8 cellular contexts compared by ENCODE assay signal in genomic region chr3:14126017-14126902, GRCh38. TPM values are rescaled to one million over a fixed set of nuclear protein-coding genes. Genes with fewer than 3 reads are reported as not detected.
DNase-seq lines count a peak whose midpoint lies in the region; ATAC-seq and TF ChIP-seq lines count a peak whose summit lies in the region.

No MANE protein-coding gene starts in this region.

- H3K27me3 Mint-ChIP-seq in Caco-2 (ENCODE audit: insufficient read depth, unreplicated experiment) = no peaks in the 10 kb centered on the region

- ATAC-seq in Panc1 (no peak), GM18867 (IDR thresholded peaks at IDR 0.05; ENCODE audit: unreplicated experiment) (no peak), sciatic nerve (no peak)

- TF ChIP-seq CTCF in Caco-2 (IDR thresholded peaks at IDR 0.05; ENCODE audit: insufficient read depth in 1 of 2, low read depth in 1 of 2, low read length in 1 of 2, severe bottlenecking in 1 of 2, unreplicated experiment in 1 of 2) (no peak), Panc1 (IDR thresholded peaks at IDR 0.05) (no peak), epithelial cell of esophagus (IDR thresholded peaks at IDR 0.05; ENCODE audit: insufficient read depth, low read depth, low read length, missing control alignments) (no peak), ovary (IDR thresholded peaks at IDR 0.05) (no peak)

- H3K9me3 ChIP-seq in Caco-2 = no peaks in the 10 kb centered on the region
- no peaks in the 10 kb centered on the region for H3K9me3 ChIP-seq in Panc1 (ENCODE audit: control insufficient read depth, insufficient read depth, low read depth, low read length)
- no peaks in the 10 kb centered on the region for H3K9me3 ChIP-seq in ovary

- peaks cover 9% of the 10 kb centered on the region for H3K4me1 Mint-ChIP-seq in Caco-2 (ENCODE audit: low read depth, unreplicated experiment)

- in situ Hi-C loops in Panc1 (cut with HindIII; ENCODE audit: low pct_unique_long_range_greater_than_20kb, low sequenced_read_pairs) = no loop called here

- H3K27ac ChIP-seq in Panc1 (ENCODE audit: low read length) = peak overlapping the region; percentile 73
- H3K27ac ChIP-seq in ovary = peak overlapping the region in 1 of 2 donors; percentile 88

- TF ChIP-seq POLR2A in ovary (IDR thresholded peaks at IDR 0.05) = no peak

- peaks cover 12% of the 10 kb centered on the region; the same call in 1 of the 2 replicates for H3K4me1 ChIP-seq in Caco-2
- H3K4me1 ChIP-seq in Panc1 (ENCODE audit: control insufficient read depth, insufficient read depth, low read length) = peaks cover 15% of the 10 kb centered on the region
- peaks cover 18% of the 10 kb centered on the region for H3K4me1 ChIP-seq in ovary (ENCODE audit: insufficient read depth)

- H3K4me3 ChIP-seq in Caco-2 (ENCODE audit: low read depth, low read length) = peak overlapping the region; percentile 95
- peak overlapping the region; percentile 62 to 92 for H3K4me3 ChIP-seq in Panc1 (ENCODE audit: low read depth in 2 of 2, low read length in 2 of 2)
- peak overlapping the region; percentile 97 for H3K4me3 ChIP-seq in epithelial cell of esophagus (ENCODE audit: low read length)
- H3K4me3 ChIP-seq in ovary = peak overlapping the region; percentile 72

- no TSS peak for BruUV-seq in Caco-2 (replicated peaks; lab: Mats Ljungman, UMichigan)
- no TSS peak for BruUV-seq in Panc1 (replicated peaks; lab: Mats Ljungman, UMichigan)

- H3K36me3 ChIP-seq in Caco-2 (ENCODE audit: control insufficient read depth, insufficient read depth, low read length) = peaks cover 5% of the 10 kb centered on the region
- H3K36me3 ChIP-seq in Panc1 (ENCODE audit: control insufficient read depth, insufficient read depth, low read length) = peaks cover 9% of the 10 kb centered on the region
- no peaks in the 10 kb centered on the region for H3K36me3 ChIP-seq in ovary

- intact Hi-C loops in Caco-2 (cut with micrococcal nuclease; ENCODE audit: unreplicated experiment) = loop anchor here (10.0 kb wide), 1 partner anchor 471 kb away; no protein-coding TSS in a partner anchor
- intact Hi-C loops in Panc1 (cut with micrococcal nuclease; ENCODE audit: unreplicated experiment) = no loop called here
- intact Hi-C loops in ovary (cut with DNase I) = loop anchor here in 2 of 4 donors (2.0 to 10.0 kb wide), 4 partner anchors 15 to 231 kb away; partner anchors contain the start of genes LSM3 (in 1 of the 2) and XPC (in 1 of the 2)
- intact Hi-C loops in sciatic nerve (cut with DNase I) = no loop called here

- WGBS in ovary, 3 donors = 32 to 37% (median 36%) methylated on average over 11 of the region's 11 CpGs

- H3K27me3 ChIP-seq in Caco-2 (replicated peaks; ENCODE audit: control insufficient read depth, insufficient read depth, low read length) (no peaks in the 10 kb centered on the region), Panc1 (ENCODE audit: control insufficient read depth, insufficient read depth, low read length) (no peaks in the 10 kb centered on the region), ovary (no peaks in the 10 kb centered on the region)

- H3K4me3 Mint-ChIP-seq in Caco-2 (ENCODE audit: unreplicated experiment) = peak overlapping the region; percentile 91

- no peaks in the 10 kb centered on the region for H3K9me3 Mint-ChIP-seq in Caco-2 (ENCODE audit: unreplicated experiment)

- POLR2A ChIA-PET in Caco-2 (lab: Charles Lee) = interaction anchor here (0.8 to 2.1 kb wide), 3 partner anchors 8 to 229 kb away, joined by 3 to 38 read pairs (median 11); partner anchors contain the start of genes LSM3 and XPC
- POLR2A ChIA-PET in Panc1 (lab: Charles Lee) = no interaction called here

- CTCF ChIA-PET in Caco-2 (lab: Charles Lee) (interaction anchor here (0.7 to 2.7 kb wide), 6 partner anchors 12 to 492 kb away, joined by 3 to 56 read pairs (median 6); no protein-coding TSS in a partner anchor), Panc1 (lab: Charles Lee) (no interaction called here)

- H3K27ac Mint-ChIP-seq in Caco-2 (ENCODE audit: unreplicated experiment) = peak overlapping the region; percentile 94

- DNase-seq in Caco-2 (no peak), Panc1 (ENCODE audit: low read depth, low spot score) (no peak), epithelial cell of esophagus (ENCODE audit: low read depth) (peak; percentile 10), ovary (no peak), sciatic nerve (ENCODE audit: low spot score) (no peak), A172 (ENCODE audit: low spot score) (no peak)
- no peak for DNase-seq in activated CD4-positive, alpha-beta T cell treated with anti-CD3 and anti-CD28 coated beads for 48 hours

- H3K36me3 Mint-ChIP-seq in Caco-2 (ENCODE audit: insufficient read depth, unreplicated experiment) = peaks cover 35% of the 10 kb centered on the region

- no peak for TF ChIP-seq EP300 in ovary (IDR thresholded peaks at IDR 0.05)

RNA-seq across cellular contexts. Expression of gene TMEM43, which starts 1.4 kb away (rescaled TPM):
- 33.0 and 35.2 TPM in 2 replicates for total RNA-seq in Caco-2 (2022)
- 51.2 TPM for total RNA-seq in Panc1 (2021; ENCODE audit: unreplicated experiment)
- polyA plus RNA-seq in Panc1 (2012; ENCODE audit: insufficient read length) = 47.3 TPM
- total RNA-seq in ovary = 10 to 100 TPM; 72.0 to 100.0 (median 87.3) TPM
- polyA plus RNA-seq in ovary = 100 to 1,000 TPM in 1 of 2 donors, 10 to 100 TPM in 1; 82.3 to 104 TPM
- 67.7 TPM for total RNA-seq in sciatic nerve
- total RNA-seq in A172 (2014; rRNA removed; shearing (Covaris generic)) = 117 and 132 TPM in 2 replicates

RNA-seq across cellular contexts. Expression of gene CHCHD4, which starts 1.6 kb away (rescaled TPM):
- total RNA-seq in Caco-2 (2022) (15.3 and 15.9 TPM in 2 replicates), Panc1 (2021; ENCODE audit: unreplicated experiment) (13.8 TPM), ovary (10 to 100 TPM; 10.1 to 16.7 (median 12.2) TPM), sciatic nerve (11.1 TPM)
- polyA plus RNA-seq in Panc1 (2012; ENCODE audit: insufficient read length) = 8.9 TPM
- polyA plus RNA-seq in ovary = 10 to 100 TPM; 11.7 to 22.2 TPM
- total RNA-seq in A172 (2014; rRNA removed; shearing (Covaris generic)) = 45.3 and 48.5 TPM in 2 replicates

RNA-seq across cellular contexts. Expression of gene XPC, which starts 52.1 kb away (rescaled TPM):
- total RNA-seq in Caco-2 (2022) (31.0 and 33.1 TPM in 2 replicates), Panc1 (2021; ENCODE audit: unreplicated experiment) (15.1 TPM), ovary (10 to 100 TPM; 38.7 to 50.8 (median 40.6) TPM), sciatic nerve (54.2 TPM)
- 13.9 TPM for polyA plus RNA-seq in Panc1 (2012; ENCODE audit: insufficient read length)
- polyA plus RNA-seq in ovary = 10 to 100 TPM; 36.2 to 63.1 TPM
- total RNA-seq in A172 (2014; rRNA removed; shearing (Covaris generic)) = 28.4 and 32.2 TPM in 2 replicates

RNA-seq across cellular contexts. Expression of gene LSM3, which starts 52.4 kb away (rescaled TPM):
- 19.1 and 20.5 TPM in 2 replicates for total RNA-seq in Caco-2 (2022)
- 11.9 TPM for total RNA-seq in Panc1 (2021; ENCODE audit: unreplicated experiment)
- 6.0 TPM for polyA plus RNA-seq in Panc1 (2012; ENCODE audit: insufficient read length)
- 10 to 100 TPM in 3 of 7 donors, 1 to 10 TPM in 4; 7.9 to 12.0 (median 9.7) TPM for total RNA-seq in ovary
- 10 to 100 TPM; 11.2 to 18.6 TPM for polyA plus RNA-seq in ovary
- 8.9 TPM for total RNA-seq in sciatic nerve
- 45.3 and 49.4 TPM in 2 replicates for total RNA-seq in A172 (2014; rRNA removed; shearing (Covaris generic))
